34 cellular contexts compared by ENCODE assay signal in genomic region chr2:95399061-95399460, GRCh38.
"Had no signal": no experiment of that assay in that cellular context is flagged by ENCODE, and none has a peak within 500 bp of the region (broad histone marks: within the 10 kb centered on the region; RNA-seq: fewer than 3 reads in every experiment).

No MANE protein-coding gene starts in this region.

- H3K36me3 ChIP-seq: MG63 had no signal

- H3K27me3 ChIP-seq: MG63 had no signal

- H3K4me3 ChIP-seq: MG63 had no signal

- DNase-seq: Karpas-422, Kasumi-1, MG63, MM.1S, MV-4-11, NCI-H1048, NCI-H1092, NCI-H1092 treated with DMSO at 0.1 percent for 48 hours, NCI-H1105, NCI-H1105 treated with DMSO at 0.1 percent for 48 hours, NCI-H1417, NCI-H1417 treated with DMSO at 0.1 percent for 48 hours, NCI-H1436, NCI-H1436 treated with DMSO at 0.1 percent for 48 hours, NCI-H146, NCI-H1694, NCI-H1694 treated with DMSO at 0.1 percent for 48 hours, NCI-H187, NCI-H187 treated with DMSO at 0.1 percent for 48 hours, NCI-H1930, NCI-H2029, NCI-H2029 treated with DMSO at 0.1 percent for 48 hours, NCI-H2081, NCI-H2081 treated with DMSO at 0.1 percent for 48 hours, NCI-H2107, NCI-H2171, NCI-H2171 treated with DMSO at 0.1 percent for 48 hours, NCI-H2227 treated with DMSO at 0.1 percent for 48 hours, NCI-H226, NCI-H345, NCI-H446, NCI-H510A, NCI-H510A treated with DMSO at 0.1 percent for 48 hours, NCI-H524 had no signal

- H3K9me3 ChIP-seq: MG63 had no signal
